In the genomic region with DNA sequence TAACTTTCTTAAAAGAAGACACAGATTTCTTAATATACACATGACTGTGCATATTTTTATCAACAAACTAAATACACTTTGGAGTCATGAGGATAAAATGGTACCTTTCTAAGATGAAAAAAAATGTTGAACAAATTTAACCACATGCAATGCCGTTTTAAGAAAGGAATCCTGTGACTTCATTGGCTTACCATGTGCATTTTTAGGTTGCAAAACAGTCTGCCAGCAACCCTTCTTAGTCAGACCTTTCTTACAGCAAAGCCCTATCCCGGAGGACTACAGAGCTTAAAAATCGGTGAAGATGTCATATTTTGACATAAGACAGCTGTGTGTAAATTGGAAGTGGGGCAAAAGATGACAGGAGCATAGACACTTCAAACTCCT, we compare ENCODE assay signal across 11 cellular contexts. TPM values are rescaled to one million over a fixed set of nuclear protein-coding genes. Genes with fewer than 3 reads are reported as not detected.
DNase-seq lines count a peak whose midpoint lies in the region; ATAC-seq, FAIRE-seq and TF ChIP-seq lines count a peak whose summit lies in the region.
"Had no signal": no experiment of that assay in that cellular context is flagged by ENCODE, and none has a peak within 500 bp of the region (broad histone marks: within the 10 kb centered on the region; RNA-seq: fewer than 3 reads in every experiment).

No MANE protein-coding gene starts in this region.

- FAIRE-seq in bronchial epithelial cell (lab: Jason Lieb, UNC), result no peak

- peak in 1 of 2 donors; percentile 75 for TF ChIP-seq EP300 in tibial nerve (IDR thresholded peaks at IDR 0.05)

- peak; percentile 90 for DNase-seq in HS-5 (ENCODE audit: low read depth)
- peak; percentile 87 for DNase-seq in bronchial epithelial cell (ENCODE audit: low read depth)
- no peak for DNase-seq in left lung
- peak in 1 of 2 donors; percentile 57 for DNase-seq in tibial nerve (ENCODE audit: low spot score in 2 of 2)
- DNase-seq in prostate gland (ENCODE audit: low spot score), result no peak
- no peak for DNase-seq in iPS-NIHi11 (ENCODE audit: low spot score)
- DNase-seq in DMS53 (lab: John Stamatoyannopoulos, UW), result no peak
- DNase-seq in NCI-H526 (lab: John Stamatoyannopoulos, UW), result no peak
- DNase-seq: activated CD4-positive, CD25-positive, alpha-beta regulatory T cell treated with anti-CD3 and anti-CD28 coated beads, Interleukin-2, amount 50 U/mL, for 72 hours; NCI-H774 had no signal

- TF ChIP-seq CTCF in bronchial epithelial cell (IDR thresholded peaks at IDR 0.05; ENCODE audit: insufficient read depth, low read length, severe bottlenecking) (no peak), left lung (IDR thresholded peaks at IDR 0.05) (no peak), tibial nerve (IDR thresholded peaks at IDR 0.05) (no peak), prostate gland (IDR thresholded peaks at IDR 0.05) (no peak)

- 15% methylated on average over 3 of the region's 3 CpGs for WGBS in tibial nerve, 2 donors
- 29% methylated on average over 3 of the region's 3 CpGs for whole genome bisulfite sequencing in prostate gland

- TF ChIP-seq POLR2A in tibial nerve (IDR thresholded peaks at IDR 0.05) (no peak), prostate gland (IDR thresholded peaks at IDR 0.05) (no peak)

- H3K4me1 ChIP-seq in left lung (peaks cover 0 to 15% of the 10 kb centered on the region in 2 donors), tibial nerve (peaks cover 0 to 25% (median 15%) of the 10 kb centered on the region in 4 donors), prostate gland (replicated peaks) (no peaks in the 10 kb centered on the region)

- H3K27me3 ChIP-seq in bronchial epithelial cell (ENCODE audit: control insufficient read depth, insufficient read depth, low read length), result no peaks in the 10 kb centered on the region
- no peaks in the 10 kb centered on the region for H3K27me3 ChIP-seq in left lung
- no peaks in the 10 kb centered on the region for H3K27me3 ChIP-seq in tibial nerve
- no peaks in the 10 kb centered on the region for H3K27me3 ChIP-seq in prostate gland (replicated peaks; ENCODE audit: insufficient read depth)

- H3K36me3 ChIP-seq in bronchial epithelial cell (ENCODE audit: control insufficient read depth, insufficient read depth, low read length) (no peaks in the 10 kb centered on the region), left lung (no peaks in the 10 kb centered on the region), tibial nerve (no peaks in the 10 kb centered on the region), prostate gland (no peaks in the 10 kb centered on the region)
- H3K36me3 ChIP-seq: HAP-1 had no signal

- peak; percentile 89 for ATAC-seq in left lung

- no peaks in the 10 kb centered on the region for H3K9me3 ChIP-seq in left lung
- H3K9me3 ChIP-seq in tibial nerve, result no peaks in the 10 kb centered on the region
- H3K9me3 ChIP-seq in prostate gland, result no peaks in the 10 kb centered on the region
- H3K9me3 ChIP-seq: HAP-1 had no signal

- H3K4me3 ChIP-seq in bronchial epithelial cell (ENCODE audit: low read depth, low read length), result no peak overlapping the region
- no peak overlapping the region for H3K4me3 ChIP-seq in left lung
- peak overlapping the region in 2 of 4 donors; percentile 27 to 36 for H3K4me3 ChIP-seq in tibial nerve
- H3K4me3 ChIP-seq in prostate gland, result no peak overlapping the region
- H3K4me3 ChIP-seq: HAP-1 had no signal

- intact Hi-C loops in left lung (cut with DNase I), result no loop called here
- intact Hi-C loops in prostate gland (cut with DNase I), result no loop called here

- H3K27ac ChIP-seq in left lung (peak overlapping the region; percentile 45 to 49), tibial nerve (peak overlapping the region in 3 of 4 donors; percentile 5 to 81 (median 77)), prostate gland (peak overlapping the region in 1 of 2 donors; percentile 5)

RNA-seq across cellular contexts. Expression of a gene that starts 51.6 kb away (rescaled TPM):
- 1.2 and 2.1 TPM in 2 replicates for total RNA-seq in bronchial epithelial cell
- total RNA-seq in left lung, result 10 to 100 TPM; 41.5 to 56.8 TPM
- 10 to 100 TPM; 44.1 to 72.0 (median 61.0) TPM for total RNA-seq in tibial nerve
- total RNA-seq in prostate gland, result 10 to 100 TPM; 20.2 to 27.3 TPM

Comparison
In these comparisons a context has a peak if more than half of its experiments do, and no peak if none do; other contexts are left out.
1. DNase-seq: peak in HS-5 (single experiment) and bronchial epithelial cell (single experiment); none in left lung (0 of 2), prostate gland (single experiment), iPS-NIHi11 (single experiment), DMS53 (single experiment) and NCI-H526 (0 of 2).